Comparison of ENCODE assay signal across 3 cellular contexts in genomic region chr5:178419196-178419595, GRCh38.
TF ChIP-seq lines count a peak whose summit lies in the region.

No MANE protein-coding gene starts in this region.

TF ChIP-seq in SK-N-SH, 30 proteins besides CTCF, POLR2A, EP300 and RAD21 (continued from another document):
- TF ChIP-seq CHD2 (IDR thresholded peaks at IDR 0.05; ENCODE audit: low read length, partially characterized antibody) = no peak
- TF ChIP-seq NRF1 (IDR thresholded peaks at IDR 0.05; ENCODE audit: low read depth, low read length) = no peak
- TF ChIP-seq GABPA (IDR thresholded peaks at IDR 0.05; ENCODE audit: low read depth) = no peak
- no peak for TF ChIP-seq RXRA (IDR thresholded peaks at IDR 0.05; ENCODE audit: borderline replicate concordance, low read depth)
- no peak for TF ChIP-seq ELF1 (IDR thresholded peaks at IDR 0.05)
- TF ChIP-seq MEF2A (IDR thresholded peaks at IDR 0.05; ENCODE audit: borderline replicate concordance, low read depth) = no peak
- no peak for TF ChIP-seq JUND (IDR thresholded peaks at IDR 0.05)
- no peak for TF ChIP-seq PBX3 (IDR thresholded peaks at IDR 0.05)
- no peak for TF ChIP-seq NFIC (IDR thresholded peaks at IDR 0.05; ENCODE audit: borderline replicate concordance)
- no peak for TF ChIP-seq YY1 (IDR thresholded peaks at IDR 0.05; ENCODE audit: low read depth)
- TF ChIP-seq USF1 (IDR thresholded peaks at IDR 0.05; ENCODE audit: borderline replicate concordance, low read depth) = no peak

TF ChIP-seq in SK-N-SH treated with all-trans-retinoic acid at 6 μM for 48 hours, 23 proteins besides CTCF, POLR2A, EP300 and RAD21 (continued from another document):
- TF ChIP-seq ESRRG (CRISPR knock-in tag; IDR thresholded peaks at IDR 0.05) = no peak
- TF ChIP-seq ZNF565 (CRISPR knock-in tag; conservative IDR thresholded peaks at IDR 0.05; ENCODE audit: low read depth) = no peak
- no peak for TF ChIP-seq TSHZ2 (CRISPR knock-in tag; IDR thresholded peaks at IDR 0.05)
- TF ChIP-seq PPARA (CRISPR knock-in tag; IDR thresholded peaks at IDR 0.05; ENCODE audit: borderline replicate concordance) = no peak
- TF ChIP-seq ZNF70 (CRISPR knock-in tag; IDR thresholded peaks at IDR 0.05) = no peak
- TF ChIP-seq CREB5 (CRISPR knock-in tag; IDR thresholded peaks at IDR 0.05; ENCODE audit: low read depth) = no peak
- TF ChIP-seq ISL1 (CRISPR knock-in tag; IDR thresholded peaks at IDR 0.05) = no peak
- TF ChIP-seq ARNTL (CRISPR knock-in tag; IDR thresholded peaks at IDR 0.05; ENCODE audit: borderline replicate concordance, low read depth) = no peak
- TF ChIP-seq POU6F1 (CRISPR knock-in tag; IDR thresholded peaks at IDR 0.05; ENCODE audit: borderline replicate concordance, low read depth) = no peak
- no peak for TF ChIP-seq ZFP30 (CRISPR knock-in tag; IDR thresholded peaks at IDR 0.05)
- TF ChIP-seq SNAI2 (CRISPR knock-in tag; IDR thresholded peaks at IDR 0.05) = no peak
- no peak for TF ChIP-seq CSRNP3 (CRISPR knock-in tag; IDR thresholded peaks at IDR 0.05)
- no peak for TF ChIP-seq ZC3H10 (CRISPR knock-in tag; IDR thresholded peaks at IDR 0.05)
- TF ChIP-seq TOX (CRISPR knock-in tag; IDR thresholded peaks at IDR 0.05; ENCODE audit: borderline replicate concordance) = no peak

TF ChIP-seq in H1, 55 proteins besides CTCF, POLR2A, EP300 and RAD21:
- TF ChIP-seq KDM1A (IDR thresholded peaks at IDR 0.05; ENCODE audit: borderline replicate concordance, low read length) (no peak), CBX5 (IDR thresholded peaks at IDR 0.05; ENCODE audit: low read depth, low read length) (no peak), SUZ12 (IDR thresholded peaks at IDR 0.05; ENCODE audit: low read length) (no peak), ASH2L (IDR thresholded peaks at IDR 0.05; ENCODE audit: low read length) (no peak), BCL11A (IDR thresholded peaks at IDR 0.05; ENCODE audit: low read depth in 2 of 2, low read length in 2 of 2) (no peak), HDAC2 (IDR thresholded peaks at IDR 0.05; ENCODE audit: borderline replicate concordance in 1 of 2, low read depth in 2 of 2, low read length in 2 of 2) (no peak), TAF1 (IDR thresholded peaks at IDR 0.05; ENCODE audit: low read depth, low read length) (no peak), ZNF274 (IDR thresholded peaks at IDR 0.05; ENCODE audit: borderline replicate concordance, extremely low read depth, low read length) (no peak), GABPA (IDR thresholded peaks at IDR 0.05; ENCODE audit: borderline replicate concordance, insufficient read depth, low read length) (no peak), BRCA1 (IDR thresholded peaks at IDR 0.05; ENCODE audit: low read depth, low read length) (no peak), MAX (IDR thresholded peaks at IDR 0.05) (no peak), CTBP2 (IDR thresholded peaks at IDR 0.05; ENCODE audit: borderline replicate concordance, insufficient read depth, insufficient read length, low read length) (no peak), PHF8 (conservative IDR thresholded peaks at IDR 0.05; ENCODE audit: low read depth, low read length) (no peak), TBP (IDR thresholded peaks at IDR 0.05; ENCODE audit: low read depth, low read length) (no peak), SRF (IDR thresholded peaks at IDR 0.05; ENCODE audit: low read depth, low read length) (no peak), KDM4A (IDR thresholded peaks at IDR 0.05; ENCODE audit: low read depth, low read length, severe bottlenecking) (no peak)
